Comparison of ENCODE assay signal across 1 cellular context in the genomic region with DNA sequence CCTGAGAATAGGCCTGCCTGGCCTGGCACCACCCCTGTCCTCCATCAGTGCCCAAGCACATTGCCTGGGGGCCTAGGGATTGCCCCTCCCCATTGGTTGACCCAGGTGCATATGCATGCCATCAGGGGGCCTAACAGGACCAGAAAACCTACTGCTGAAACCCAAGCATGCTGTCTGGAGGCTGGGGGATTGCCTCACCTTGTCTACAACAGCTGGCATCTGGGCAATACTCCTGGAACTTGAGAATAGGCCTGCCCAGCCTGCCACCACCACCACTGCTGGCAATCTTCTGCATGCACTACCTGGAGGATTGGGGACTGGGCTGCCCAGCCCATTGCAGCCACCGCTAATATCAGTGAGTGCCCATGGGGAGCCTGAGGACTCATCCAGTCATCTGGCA.
TF ChIP-seq lines count a peak whose summit lies in the region.

No MANE protein-coding gene starts in this region.

TF ChIP-seq in WTC11, 78 proteins besides CTCF, POLR2A, EP300 and RAD21 (continued from another document):
- TF ChIP-seq, protein P1, sequence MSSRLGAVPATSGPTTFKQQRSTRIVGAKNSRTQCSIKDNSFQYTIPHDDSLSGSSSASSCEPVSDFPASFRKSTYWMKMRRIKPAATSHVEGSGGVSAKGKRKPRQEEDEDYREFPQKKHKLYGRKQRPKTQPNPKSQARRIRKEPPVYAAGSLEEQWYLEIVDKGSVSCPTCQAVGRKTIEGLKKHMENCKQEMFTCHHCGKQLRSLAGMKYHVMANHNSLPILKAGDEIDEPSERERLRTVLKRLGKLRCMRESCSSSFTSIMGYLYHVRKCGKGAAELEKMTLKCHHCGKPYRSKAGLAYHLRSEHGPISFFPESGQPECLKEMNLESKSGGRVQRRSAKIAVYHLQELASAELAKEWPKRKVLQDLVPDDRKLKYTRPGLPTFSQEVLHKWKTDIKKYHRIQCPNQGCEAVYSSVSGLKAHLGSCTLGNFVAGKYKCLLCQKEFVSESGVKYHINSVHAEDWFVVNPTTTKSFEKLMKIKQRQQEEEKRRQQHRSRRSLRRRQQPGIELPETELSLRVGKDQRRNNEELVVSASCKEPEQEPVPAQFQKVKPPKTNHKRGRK (CRISPR knock-in tag; IDR thresholded peaks at IDR 0.05; ENCODE audit: borderline replicate concordance): no peak
- TF ChIP-seq ESRRA (CRISPR knock-in tag; IDR thresholded peaks at IDR 0.05; ENCODE audit: borderline replicate concordance) (no peak), NFE2L1 (CRISPR knock-in tag; IDR thresholded peaks at IDR 0.05) (no peak), ZNF671 (CRISPR knock-in tag; IDR thresholded peaks at IDR 0.05) (no peak), CREB1 (CRISPR knock-in tag; IDR thresholded peaks at IDR 0.05) (no peak), SMAD4 (CRISPR knock-in tag; IDR thresholded peaks at IDR 0.05) (no peak), KAT7 (CRISPR knock-in tag; IDR thresholded peaks at IDR 0.05; ENCODE audit: borderline replicate concordance) (no peak), ZNF281 (CRISPR knock-in tag; IDR thresholded peaks at IDR 0.05) (no peak), GABPB1 (CRISPR knock-in tag; IDR thresholded peaks at IDR 0.05) (no peak), FOXK1 (CRISPR knock-in tag; IDR thresholded peaks at IDR 0.05) (no peak), ATF1 (CRISPR knock-in tag; IDR thresholded peaks at IDR 0.05) (no peak)
- TF ChIP-seq, protein P2, sequence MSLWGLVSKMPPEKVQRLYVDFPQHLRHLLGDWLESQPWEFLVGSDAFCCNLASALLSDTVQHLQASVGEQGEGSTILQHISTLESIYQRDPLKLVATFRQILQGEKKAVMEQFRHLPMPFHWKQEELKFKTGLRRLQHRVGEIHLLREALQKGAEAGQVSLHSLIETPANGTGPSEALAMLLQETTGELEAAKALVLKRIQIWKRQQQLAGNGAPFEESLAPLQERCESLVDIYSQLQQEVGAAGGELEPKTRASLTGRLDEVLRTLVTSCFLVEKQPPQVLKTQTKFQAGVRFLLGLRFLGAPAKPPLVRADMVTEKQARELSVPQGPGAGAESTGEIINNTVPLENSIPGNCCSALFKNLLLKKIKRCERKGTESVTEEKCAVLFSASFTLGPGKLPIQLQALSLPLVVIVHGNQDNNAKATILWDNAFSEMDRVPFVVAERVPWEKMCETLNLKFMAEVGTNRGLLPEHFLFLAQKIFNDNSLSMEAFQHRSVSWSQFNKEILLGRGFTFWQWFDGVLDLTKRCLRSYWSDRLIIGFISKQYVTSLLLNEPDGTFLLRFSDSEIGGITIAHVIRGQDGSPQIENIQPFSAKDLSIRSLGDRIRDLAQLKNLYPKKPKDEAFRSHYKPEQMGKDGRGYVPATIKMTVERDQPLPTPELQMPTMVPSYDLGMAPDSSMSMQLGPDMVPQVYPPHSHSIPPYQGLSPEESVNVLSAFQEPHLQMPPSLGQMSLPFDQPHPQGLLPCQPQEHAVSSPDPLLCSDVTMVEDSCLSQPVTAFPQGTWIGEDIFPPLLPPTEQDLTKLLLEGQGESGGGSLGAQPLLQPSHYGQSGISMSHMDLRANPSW (CRISPR knock-in tag; conservative IDR thresholded peaks at IDR 0.05; ENCODE audit: low read depth): no peak
- TF ChIP-seq, protein P3, sequence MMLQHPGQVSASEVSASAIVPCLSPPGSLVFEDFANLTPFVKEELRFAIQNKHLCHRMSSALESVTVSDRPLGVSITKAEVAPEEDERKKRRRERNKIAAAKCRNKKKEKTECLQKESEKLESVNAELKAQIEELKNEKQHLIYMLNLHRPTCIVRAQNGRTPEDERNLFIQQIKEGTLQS (CRISPR knock-in tag; conservative IDR thresholded peaks at IDR 0.05): no peak
- TF ChIP-seq, protein P4, sequence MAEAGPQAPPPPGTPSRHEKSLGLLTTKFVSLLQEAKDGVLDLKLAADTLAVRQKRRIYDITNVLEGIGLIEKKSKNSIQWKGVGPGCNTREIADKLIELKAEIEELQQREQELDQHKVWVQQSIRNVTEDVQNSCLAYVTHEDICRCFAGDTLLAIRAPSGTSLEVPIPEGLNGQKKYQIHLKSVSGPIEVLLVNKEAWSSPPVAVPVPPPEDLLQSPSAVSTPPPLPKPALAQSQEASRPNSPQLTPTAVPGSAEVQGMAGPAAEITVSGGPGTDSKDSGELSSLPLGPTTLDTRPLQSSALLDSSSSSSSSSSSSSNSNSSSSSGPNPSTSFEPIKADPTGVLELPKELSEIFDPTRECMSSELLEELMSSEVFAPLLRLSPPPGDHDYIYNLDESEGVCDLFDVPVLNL (CRISPR knock-in tag; IDR thresholded peaks at IDR 0.05; ENCODE audit: borderline replicate concordance, low read depth): no peak
- TF ChIP-seq, protein P5, sequence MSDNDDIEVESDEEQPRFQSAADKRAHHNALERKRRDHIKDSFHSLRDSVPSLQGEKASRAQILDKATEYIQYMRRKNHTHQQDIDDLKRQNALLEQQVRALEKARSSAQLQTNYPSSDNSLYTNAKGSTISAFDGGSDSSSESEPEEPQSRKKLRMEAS (CRISPR knock-in tag; IDR thresholded peaks at IDR 0.05): no peak
- TF ChIP-seq, protein P6, sequence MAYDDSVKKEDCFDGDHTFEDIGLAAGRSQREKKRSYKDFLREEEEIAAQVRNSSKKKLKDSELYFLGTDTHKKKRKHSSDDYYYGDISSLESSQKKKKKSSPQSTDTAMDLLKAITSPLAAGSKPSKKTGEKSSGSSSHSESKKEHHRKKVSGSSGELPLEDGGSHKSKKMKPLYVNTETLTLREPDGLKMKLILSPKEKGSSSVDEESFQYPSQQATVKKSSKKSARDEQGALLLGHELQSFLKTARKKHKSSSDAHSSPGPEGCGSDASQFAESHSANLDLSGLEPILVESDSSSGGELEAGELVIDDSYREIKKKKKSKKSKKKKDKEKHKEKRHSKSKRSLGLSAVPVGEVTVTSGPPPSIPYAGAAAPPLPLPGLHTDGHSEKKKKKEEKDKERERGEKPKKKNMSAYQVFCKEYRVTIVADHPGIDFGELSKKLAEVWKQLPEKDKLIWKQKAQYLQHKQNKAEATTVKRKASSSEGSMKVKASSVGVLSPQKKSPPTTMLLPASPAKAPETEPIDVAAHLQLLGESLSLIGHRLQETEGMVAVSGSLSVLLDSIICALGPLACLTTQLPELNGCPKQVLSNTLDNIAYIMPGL (CRISPR knock-in tag; IDR thresholded peaks at IDR 0.05): no peak
